In the genomic region with DNA sequence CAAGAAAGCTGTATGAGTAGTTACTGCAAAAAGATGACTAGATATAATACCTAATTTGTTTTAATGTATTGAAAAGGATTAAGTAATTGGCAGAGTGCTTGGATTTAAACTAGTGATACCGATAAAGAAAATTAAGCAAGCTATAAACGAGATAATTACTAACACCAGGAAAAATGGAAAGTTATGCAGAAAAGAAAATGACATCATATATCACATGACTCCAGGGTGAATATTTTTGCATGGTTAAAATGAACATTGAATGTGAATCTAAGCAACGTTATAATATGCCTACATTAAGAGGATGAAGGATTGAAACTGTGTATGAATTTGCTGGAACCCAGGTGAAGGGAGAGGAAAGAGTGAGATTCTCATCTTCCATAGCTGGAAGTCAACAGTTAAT, we compare ENCODE assay signal across 9 cellular contexts.
"Had no signal": no experiment of that assay in that cellular context is flagged by ENCODE, and none has a peak within 500 bp of the region (broad histone marks: within the 10 kb centered on the region; RNA-seq: fewer than 3 reads in every experiment).

No MANE protein-coding gene starts in this region.

- ATAC-seq: HCT116, K562 had no signal

- FAIRE-seq: K562 had no signal

- H2AFZ ChIP-seq: GM23248 had no signal

- H3K4me1 ChIP-seq: HAP-1 had no signal

- H3K27ac ChIP-seq: GM23248, HL-60 had no signal

- H3K4me3 ChIP-seq: GM23248, HAP-1, K562 had no signal

- H3K36me3 ChIP-seq: HAP-1 had no signal

- H3K9me3 ChIP-seq: HAP-1 had no signal

- H3K9ac ChIP-seq: GM23248 had no signal

- DNase-seq: GM23248, GOT3, H7, IMR-90, KG1 had no signal
